Comparison of ENCODE assay signal across 8 cellular contexts in the genomic region with DNA sequence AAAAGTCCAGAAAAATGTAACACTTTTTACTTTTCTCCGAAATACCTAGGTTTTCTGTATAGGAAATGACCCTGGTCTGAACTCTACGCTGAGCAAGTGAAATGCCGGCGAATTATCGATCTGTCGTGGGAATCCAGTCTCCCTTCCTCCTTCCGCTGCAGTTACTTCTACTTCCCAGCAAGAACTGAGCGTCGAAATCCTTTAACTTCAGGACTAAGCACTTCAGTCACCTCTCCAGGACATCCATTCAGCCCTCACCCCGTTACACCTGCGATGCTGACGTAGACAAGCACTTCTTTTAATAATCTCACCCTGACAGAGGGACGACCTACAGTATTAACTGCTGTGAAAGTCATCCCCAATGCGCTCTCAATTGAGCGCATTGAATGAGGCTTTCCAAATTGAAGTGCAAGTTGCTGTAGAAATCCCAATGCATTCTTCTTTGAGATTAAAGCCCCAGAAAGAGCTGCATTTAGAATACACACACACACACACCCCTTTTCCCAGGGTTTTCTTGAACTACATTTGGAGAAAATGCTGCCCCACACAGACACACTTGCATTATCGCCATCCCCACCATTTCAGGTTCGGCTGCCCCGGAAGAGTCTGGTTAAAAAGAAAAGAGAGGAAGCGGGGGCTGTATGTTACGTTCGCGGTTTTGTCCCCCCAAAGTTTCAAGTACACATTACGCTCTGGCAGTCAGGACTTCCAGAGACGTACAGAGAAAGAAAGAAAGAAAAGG. TPM values are rescaled to one million over a fixed set of nuclear protein-coding genes. Genes with fewer than 3 reads are reported as not detected.
DNase-seq lines count a peak whose midpoint lies in the region; ATAC-seq, FAIRE-seq and TF ChIP-seq lines count a peak whose summit lies in the region.

No MANE protein-coding gene starts in this region.

- H3K27me3 ChIP-seq in MG63 (no peaks in the 10 kb centered on the region), ectodermal cell (ENCODE audit: control insufficient read depth, insufficient read depth, low read length, poor library complexity, severe bottlenecking) (no peaks in the 10 kb centered on the region)

- H3K27ac ChIP-seq in HEK293 (ENCODE audit: extremely low read depth, low read depth, low read length) (peak overlapping the region; percentile 91; the same call in 1 of the 2 replicates), ectodermal cell (ENCODE audit: insufficient read depth, low read depth, low read length, poor library complexity, severe bottlenecking) (peak overlapping the region; percentile 94)

- DNase-seq in activated CD8-positive, alpha-beta memory T cell treated with anti-CD3 and anti-CD28 coated beads, Interleukin-2, amount 10 ng/mL, durations not matched to agents 7 days and 5 days: peak; percentile 50
- no peak for DNase-seq in activated CD8-positive, alpha-beta memory T cell treated with anti-CD3 and anti-CD28 coated beads, Interleukin-2, amount 50 U/mL, for 4 hours
- DNase-seq in MG63 (no peak), mucosa of gallbladder (ENCODE audit: low spot score) (peak; percentile 55), urothelium cell line (ENCODE audit: low spot score) (peak; percentile 35)
- peak; percentile 30 for DNase-seq in T-helper 2 cell treated with Interferon-gamma antibody and Interleukin-4, amounts not matched to agents 5 μg/mL and 100 μg/mL, for 36 hours (ENCODE audit: low spot score)

- 0 out of 2 replicates have a peak, but pooled peaks cover 4% of the 10 kb centered on the region for H3K4me1 ChIP-seq in HEK293 (ENCODE audit: control insufficient read depth, insufficient read depth, low read length)
- H3K4me1 ChIP-seq in ectodermal cell (ENCODE audit: control insufficient read depth, insufficient read depth, low read length): peaks cover 17% of the 10 kb centered on the region

- peak; percentile 9 for ATAC-seq in activated CD8-positive, alpha-beta memory T cell treated with anti-CD3 and anti-CD28 coated beads, Interleukin-2, amount 10 ng/mL, durations not matched to agents 7 days and 5 days

- POLR2A ChIA-PET in HEK293 (lab: Yijun Ruan, JAX): interaction anchor here (1.1 kb wide), 1 partner anchor 120 kb away, joined by 5 read pairs; a partner anchor contains a TSS

- no peak; the same call in 1 of the 2 replicates for TF ChIP-seq CTCF in HEK293 (tag by site-specific recombination; IDR thresholded peaks at IDR 0.05)

- no peaks in the 10 kb centered on the region for H3K9me3 Mint-ChIP-seq in activated CD8-positive, alpha-beta memory T cell treated with anti-CD3 and anti-CD28 coated beads, Interleukin-2, amount 10 ng/mL, durations not matched to agents 7 days and 5 days (ENCODE audit: low read depth)
- no peaks in the 10 kb centered on the region for H3K9me3 Mint-ChIP-seq in T-helper 2 cell treated with Interferon-gamma antibody and Interleukin-4, amounts not matched to agents 5 μg/mL and 100 μg/mL, for 36 hours

- H3K9me3 ChIP-seq in HEK293 (ENCODE audit: control insufficient read depth, insufficient read depth, low read depth, low read length) (no peaks in the 10 kb centered on the region), MG63 (no peaks in the 10 kb centered on the region), ectodermal cell (ENCODE audit: control insufficient read depth, low read length) (no peaks in the 10 kb centered on the region)

- peak overlapping the region; percentile 98 for H3K27ac Mint-ChIP-seq in activated CD8-positive, alpha-beta memory T cell treated with anti-CD3 and anti-CD28 coated beads, Interleukin-2, amount 10 ng/mL, durations not matched to agents 7 days and 5 days
- H3K27ac Mint-ChIP-seq in T-helper 2 cell treated with Interferon-gamma antibody and Interleukin-4, amounts not matched to agents 5 μg/mL and 100 μg/mL, for 36 hours: peak overlapping the region; percentile 94

- no peaks in the 10 kb centered on the region for H3K36me3 ChIP-seq in HEK293 (ENCODE audit: control insufficient read depth in 2 of 2, insufficient read depth in 1 of 2, low read length in 2 of 2)
- H3K36me3 ChIP-seq in MG63: no peaks in the 10 kb centered on the region
- no peaks in the 10 kb centered on the region for H3K36me3 ChIP-seq in ectodermal cell (ENCODE audit: control insufficient read depth, insufficient read depth, low read length)

- CTCF ChIA-PET in activated CD8-positive, alpha-beta memory T cell treated with anti-CD3 and anti-CD28 coated beads, Interleukin-2, amount 10 ng/mL, durations not matched to agents 7 days and 5 days (lab: Charles Lee): interaction anchor here (3.4 kb wide), 1 partner anchor 15 kb away, joined by 18 read pairs; no protein-coding TSS in a partner anchor
- CTCF ChIA-PET in HEK293 (lab: Yijun Ruan, JAX): interaction anchor here (0.6 to 1.0 kb wide), 2 partner anchors 15 to 201 kb away, joined by 4 to 7 read pairs; no protein-coding TSS in a partner anchor

- peaks cover 10% of the 10 kb centered on the region for H3K36me3 Mint-ChIP-seq in activated CD8-positive, alpha-beta memory T cell treated with anti-CD3 and anti-CD28 coated beads, Interleukin-2, amount 10 ng/mL, durations not matched to agents 7 days and 5 days
- H3K36me3 Mint-ChIP-seq in T-helper 2 cell treated with Interferon-gamma antibody and Interleukin-4, amounts not matched to agents 5 μg/mL and 100 μg/mL, for 36 hours (ENCODE audit: low read depth): peaks cover 22% of the 10 kb centered on the region

- WGBS in ectodermal cell, 2 experiments: 0 to 1% methylated on average over 24 of the region's 24 CpGs

- H3K4me3 ChIP-seq in HEK293 (ENCODE audit: low read depth, low read length) (peak overlapping the region; percentile 95), MG63 (peak overlapping the region; percentile 76), ectodermal cell (ENCODE audit: insufficient read depth, low read depth, low read length) (peak overlapping the region; percentile 84)

- FAIRE-seq in urothelium cell line (lab: Jason Lieb, UNC): no peak

- H3K4me1 Mint-ChIP-seq in activated CD8-positive, alpha-beta memory T cell treated with anti-CD3 and anti-CD28 coated beads, Interleukin-2, amount 10 ng/mL, durations not matched to agents 7 days and 5 days: peaks cover 40% of the 10 kb centered on the region
- H3K4me1 Mint-ChIP-seq in T-helper 2 cell treated with Interferon-gamma antibody and Interleukin-4, amounts not matched to agents 5 μg/mL and 100 μg/mL, for 36 hours (ENCODE audit: low read depth): peaks cover 46% of the 10 kb centered on the region

- H3K27me3 Mint-ChIP-seq in activated CD8-positive, alpha-beta memory T cell treated with anti-CD3 and anti-CD28 coated beads, Interleukin-2, amount 10 ng/mL, durations not matched to agents 7 days and 5 days: no peaks in the 10 kb centered on the region
- H3K27me3 Mint-ChIP-seq in T-helper 2 cell treated with Interferon-gamma antibody and Interleukin-4, amounts not matched to agents 5 μg/mL and 100 μg/mL, for 36 hours (ENCODE audit: low read depth): no peaks in the 10 kb centered on the region

- H3K4me3 Mint-ChIP-seq in activated CD8-positive, alpha-beta memory T cell treated with anti-CD3 and anti-CD28 coated beads, Interleukin-2, amount 10 ng/mL, durations not matched to agents 7 days and 5 days: peak overlapping the region; percentile 89
- peak overlapping the region; percentile 98 for H3K4me3 Mint-ChIP-seq in T-helper 2 cell treated with Interferon-gamma antibody and Interleukin-4, amounts not matched to agents 5 μg/mL and 100 μg/mL, for 36 hours

TF ChIP-seq in HEK293, 187 proteins besides CTCF, POLR2A, EP300 and RAD21 (continues in another document):
- TF ChIP-seq ZNF510 (tag by site-specific recombination; IDR thresholded peaks at IDR 0.05; ENCODE audit: insufficient replicate concordance) (no peak), ZNF560 (tag by site-specific recombination; IDR thresholded peaks at IDR 0.05; ENCODE audit: borderline replicate concordance) (no peak), FEZF1 (tag by site-specific recombination; IDR thresholded peaks at IDR 0.05) (no peak), ZNF157 (tag by site-specific recombination; IDR thresholded peaks at IDR 0.05) (no peak), REPIN1 (tag by site-specific recombination; IDR thresholded peaks at IDR 0.05; ENCODE audit: low read depth) (no peak), ZBTB20 (tag by site-specific recombination; IDR thresholded peaks at IDR 0.05) (peak; percentile 59), ZNF354C (tag by site-specific recombination; IDR thresholded peaks at IDR 0.05; ENCODE audit: borderline replicate concordance, low read depth) (no peak), ZNF529 (tag by site-specific recombination; IDR thresholded peaks at IDR 0.05; ENCODE audit: insufficient replicate concordance) (no peak), ZNF292 (tag by site-specific recombination; IDR thresholded peaks at IDR 0.05; ENCODE audit: borderline replicate concordance, low read depth) (no peak), HOXD13 (CRISPR knock-in tag; IDR thresholded peaks at IDR 0.05; ENCODE audit: borderline replicate concordance) (no peak), ZNF132 (tag by site-specific recombination; IDR thresholded peaks at IDR 0.05; ENCODE audit: borderline replicate concordance) (no peak), MZF1 (tag by site-specific recombination; IDR thresholded peaks at IDR 0.05; ENCODE audit: borderline replicate concordance) (peak; percentile 56), ZBTB8A (tag by site-specific recombination; IDR thresholded peaks at IDR 0.05) (peak; percentile 19; the same call in 1 of the 2 replicates), ZNF664 (tag by site-specific recombination; IDR thresholded peaks at IDR 0.05) (peak; percentile 56; the same call in 1 of the 2 replicates), ZNF248 (tag by site-specific recombination; IDR thresholded peaks at IDR 0.05) (no peak)
- TF ChIP-seq, protein P1, sequence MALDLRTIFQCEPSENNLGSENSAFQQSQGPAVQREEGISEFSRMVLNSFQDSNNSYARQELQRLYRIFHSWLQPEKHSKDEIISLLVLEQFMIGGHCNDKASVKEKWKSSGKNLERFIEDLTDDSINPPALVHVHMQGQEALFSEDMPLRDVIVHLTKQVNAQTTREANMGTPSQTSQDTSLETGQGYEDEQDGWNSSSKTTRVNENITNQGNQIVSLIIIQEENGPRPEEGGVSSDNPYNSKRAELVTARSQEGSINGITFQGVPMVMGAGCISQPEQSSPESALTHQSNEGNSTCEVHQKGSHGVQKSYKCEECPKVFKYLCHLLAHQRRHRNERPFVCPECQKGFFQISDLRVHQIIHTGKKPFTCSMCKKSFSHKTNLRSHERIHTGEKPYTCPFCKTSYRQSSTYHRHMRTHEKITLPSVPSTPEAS (tag by site-specific recombination; IDR thresholded peaks at IDR 0.05): no peak

RNA-seq across cellular contexts. Expression of a gene that starts 1.2 kb away (rescaled TPM):
- total RNA-seq in activated CD8-positive, alpha-beta memory T cell treated with anti-CD3 and anti-CD28 coated beads, Interleukin-2, amount 10 ng/mL, durations not matched to agents 7 days and 5 days: 100 to 1,000 TPM; 107 to 128 TPM
- 45.4 and 119 TPM in 2 replicates for total RNA-seq in MG63 (2014; rRNA removed; shearing (Covaris generic); ENCODE audit: low replicate concordance)
- polyA plus RNA-seq in ectodermal cell (2013, experiment 1 of 4): 220 TPM
- polyA plus RNA-seq in ectodermal cell (2013, experiment 2 of 4): 246 TPM
- polyA plus RNA-seq in ectodermal cell (2013, experiment 3 of 4): 149 TPM
- 169 TPM for polyA plus RNA-seq in ectodermal cell (2013, experiment 4 of 4)
- total RNA-seq in mucosa of gallbladder: 91.7 TPM

Comparison
In these comparisons a context has a peak if more than half of its experiments do, and no peak if none do; other contexts are left out.
1. DNase-seq: peak in activated CD8-positive, alpha-beta memory T cell treated with anti-CD3 and anti-CD28 coated beads, Interleukin-2, amount 10 ng/mL, durations not matched to agents 7 days and 5 days (single experiment), T-helper 2 cell treated with Interferon-gamma antibody and Interleukin-4, amounts not matched to agents 5 μg/mL and 100 μg/mL, for 36 hours (single experiment), mucosa of gallbladder (single experiment) and urothelium cell line (single experiment); none in activated CD8-positive, alpha-beta memory T cell treated with anti-CD3 and anti-CD28 coated beads, Interleukin-2, amount 50 U/mL, for 4 hours (single experiment) and MG63 (single experiment).
2. Peak in every context shown above with its lines, with median percentiles within 50 percentile points of each other: H3K4me3 ChIP-seq.